ENCODE assay signal across 29 cellular contexts in the genomic region with DNA sequence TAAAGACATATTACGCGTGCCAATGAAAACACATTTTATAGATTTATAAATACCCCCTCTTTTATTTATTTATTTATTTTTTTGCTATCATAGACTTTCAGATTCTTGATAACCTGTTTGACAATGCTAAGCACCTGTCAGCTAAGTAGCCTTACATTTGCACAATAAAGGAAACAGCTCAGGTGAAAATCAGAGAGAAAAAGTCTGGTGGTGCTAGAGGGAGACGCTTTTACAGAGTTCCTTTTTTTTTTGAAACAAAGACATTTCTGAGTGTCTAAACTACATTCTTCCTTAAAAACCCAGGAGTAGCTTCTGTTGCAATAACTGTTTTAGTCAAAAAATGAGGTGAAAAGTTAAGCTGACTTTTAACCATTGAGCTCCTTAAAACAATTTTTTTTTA.
"Had no signal": no experiment of that assay in that cellular context is flagged by ENCODE, and none has a peak within 500 bp of the region (broad histone marks: within the 10 kb centered on the region; RNA-seq: fewer than 3 reads in every experiment).

No MANE protein-coding gene starts in this region.

- H3K36me3 ChIP-seq: esophagus muscularis mucosa, heart left ventricle, pancreas, prostate gland, sigmoid colon, stomach, thyroid gland, upper lobe of left lung, vagina had no signal

- H3K9me3 ChIP-seq: esophagus muscularis mucosa, heart left ventricle, pancreas, prostate gland, sigmoid colon, thyroid gland, upper lobe of left lung, vagina had no signal

- H3K27me3 ChIP-seq: esophagus muscularis mucosa, foreskin keratinocyte, heart left ventricle, pancreas, sigmoid colon, stomach, thyroid gland, upper lobe of left lung, vagina had no signal

- H3K4me1 ChIP-seq: esophagus muscularis mucosa, foreskin keratinocyte, heart left ventricle, pancreas, prostate gland, sigmoid colon, stomach, thyroid gland, upper lobe of left lung, vagina had no signal

- ATAC-seq: activated CD8-positive, alpha-beta memory T cell treated with anti-CD3 and anti-CD28 coated beads, Interleukin-2, amount 10 ng/mL, durations not matched to agents 7 days and 5 days; activated CD8-positive, alpha-beta T cell treated with anti-CD3 and anti-CD28 coated beads for 36 hours; activated naive CD8-positive, alpha-beta T cell treated with anti-CD3 and anti-CD28 coated beads, Interleukin-2, amount 50 U/mL, for 24 hours; foreskin keratinocyte; heart left ventricle; naive thymus-derived CD4-positive, alpha-beta T cell; pancreas; stimulated activated naive B cell treated with anti-CD40 and anti-IgM and Interleukin-4, amounts not matched to agents 10 μg/mL and 1 μg/mL and 100 μg/mL, for 72 hours had no signal

- H3K36me3 Mint-ChIP-seq: activated CD8-positive, alpha-beta memory T cell treated with anti-CD3 and anti-CD28 coated beads, Interleukin-2, amount 10 ng/mL, durations not matched to agents 7 days and 5 days; activated naive CD4-positive, alpha-beta T cell treated with anti-CD3 and anti-CD28 coated beads, Interleukin-2, amount 50 U/mL, for 24 hours; naive thymus-derived CD4-positive, alpha-beta T cell; stimulated activated naive B cell treated with anti-CD40 and anti-IgM and Interleukin-4, amounts not matched to agents 10 μg/mL and 1 μg/mL and 100 μg/mL, for 72 hours had no signal

- H3K27me3 Mint-ChIP-seq: activated B cell treated with CpG ODN at 0.5 μM for 24 hours; activated CD8-positive, alpha-beta memory T cell treated with anti-CD3 and anti-CD28 coated beads, Interleukin-2, amount 10 ng/mL, durations not matched to agents 7 days and 5 days; activated CD8-positive, alpha-beta T cell treated with anti-CD3 and anti-CD28 coated beads for 36 hours; activated naive CD4-positive, alpha-beta T cell treated with anti-CD3 and anti-CD28 coated beads, Interleukin-2, amount 50 U/mL, for 24 hours; activated naive CD8-positive, alpha-beta T cell treated with anti-CD3 and anti-CD28 coated beads, Interleukin-2, amount 50 U/mL, for 24 hours; dendritic cell treated with granulocyte-macrophage colony-stimulating factor and Interleukin-4, amounts not matched to agents 40 ng/mL and 50 ng/mL, for 4 days; stimulated activated naive B cell treated with anti-CD40 and anti-IgM and Interleukin-4, amounts not matched to agents 10 μg/mL and 1 μg/mL and 100 μg/mL, for 72 hours had no signal

- DNase-seq: activated B cell treated with CpG ODN at 0.5 μM for 24 hours; activated CD4-positive, alpha-beta T cell treated with anti-CD3 and anti-CD28 coated beads, Interleukin-2, amount 50 U/mL, for 1 hour; activated CD8-positive, alpha-beta memory T cell treated with anti-CD3 and anti-CD28 coated beads, Interleukin-2, amount 10 ng/mL, durations not matched to agents 7 days and 5 days; activated CD8-positive, alpha-beta T cell treated with anti-CD3 and anti-CD28 coated beads for 36 hours; activated naive CD8-positive, alpha-beta T cell treated with anti-CD3 and anti-CD28 coated beads, Interleukin-2, amount 50 U/mL, for 24 hours; activated T-cell treated with anti-CD3 and anti-CD28 coated beads, Interleukin-2, amount 50 U/mL, for 48 hours; amygdala; caudate nucleus; foreskin keratinocyte; heart left ventricle; hypothalamus; midbrain; naive thymus-derived CD4-positive, alpha-beta T cell; nucleus accumbens; pancreas; retina; sigmoid colon; small intestine; stimulated activated CD4-positive, alpha-beta T cell treated with anti-CD3 and anti-CD28 coated beads, Interleukin-1b, Interleukin-23, amount 100 ng/mL, for 48 hours; stimulated activated naive B cell treated with anti-CD40 and anti-IgM and Interleukin-4, amounts not matched to agents 10 μg/mL and 1 μg/mL and 100 μg/mL, for 72 hours; stomach; thyroid gland; upper lobe of left lung had no signal

- H3K27ac ChIP-seq: esophagus muscularis mucosa, foreskin keratinocyte, heart left ventricle, pancreas, prostate gland, sigmoid colon, stomach, thyroid gland, upper lobe of left lung, vagina had no signal

- H3K4me1 Mint-ChIP-seq: activated B cell treated with CpG ODN at 0.5 μM for 24 hours; activated CD8-positive, alpha-beta memory T cell treated with anti-CD3 and anti-CD28 coated beads, Interleukin-2, amount 10 ng/mL, durations not matched to agents 7 days and 5 days; activated naive CD4-positive, alpha-beta T cell treated with anti-CD3 and anti-CD28 coated beads, Interleukin-2, amount 50 U/mL, for 24 hours; activated naive CD8-positive, alpha-beta T cell treated with anti-CD3 and anti-CD28 coated beads, Interleukin-2, amount 50 U/mL, for 24 hours; naive thymus-derived CD4-positive, alpha-beta T cell; stimulated activated naive B cell treated with anti-CD40 and anti-IgM and Interleukin-4, amounts not matched to agents 10 μg/mL and 1 μg/mL and 100 μg/mL, for 72 hours had no signal

- H3K27ac Mint-ChIP-seq: activated B cell treated with CpG ODN at 0.5 μM for 24 hours; activated CD8-positive, alpha-beta memory T cell treated with anti-CD3 and anti-CD28 coated beads, Interleukin-2, amount 10 ng/mL, durations not matched to agents 7 days and 5 days; activated CD8-positive, alpha-beta T cell treated with anti-CD3 and anti-CD28 coated beads for 36 hours; activated naive CD4-positive, alpha-beta T cell treated with anti-CD3 and anti-CD28 coated beads, Interleukin-2, amount 50 U/mL, for 24 hours; activated naive CD8-positive, alpha-beta T cell treated with anti-CD3 and anti-CD28 coated beads, Interleukin-2, amount 50 U/mL, for 24 hours; activated T-helper 2 cell treated with anti-CD3 and anti-CD28 coated beads, Interferon-gamma antibody, Interleukin-2, Interleukin-4, amounts not matched to agents 10 μg/mL and 5 μg/mL and 100 μg/mL, durations not matched to agents 14 hours and 24 hours and 36 hours; dendritic cell treated with granulocyte-macrophage colony-stimulating factor and Interleukin-4, amounts not matched to agents 40 ng/mL and 50 ng/mL, for 4 days; naive thymus-derived CD4-positive, alpha-beta T cell; stimulated activated naive B cell treated with anti-CD40 and anti-IgM and Interleukin-4, amounts not matched to agents 10 μg/mL and 1 μg/mL and 100 μg/mL, for 72 hours had no signal

- H3K4me3 ChIP-seq: esophagus muscularis mucosa, heart left ventricle, pancreas, prostate gland, sigmoid colon, stomach, thyroid gland, upper lobe of left lung, vagina had no signal

- H3K9me3 Mint-ChIP-seq: activated naive CD4-positive, alpha-beta T cell treated with anti-CD3 and anti-CD28 coated beads, Interleukin-2, amount 50 U/mL, for 24 hours; dendritic cell treated with granulocyte-macrophage colony-stimulating factor and Interleukin-4, amounts not matched to agents 40 ng/mL and 50 ng/mL, for 4 days; stimulated activated naive B cell treated with anti-CD40 and anti-IgM and Interleukin-4, amounts not matched to agents 10 μg/mL and 1 μg/mL and 100 μg/mL, for 72 hours had no signal

- H3K4me3 Mint-ChIP-seq: activated B cell treated with CpG ODN at 0.5 μM for 24 hours; activated CD8-positive, alpha-beta memory T cell treated with anti-CD3 and anti-CD28 coated beads, Interleukin-2, amount 10 ng/mL, durations not matched to agents 7 days and 5 days; activated CD8-positive, alpha-beta T cell treated with anti-CD3 and anti-CD28 coated beads for 36 hours; activated naive CD4-positive, alpha-beta T cell treated with anti-CD3 and anti-CD28 coated beads, Interleukin-2, amount 50 U/mL, for 24 hours; activated naive CD8-positive, alpha-beta T cell treated with anti-CD3 and anti-CD28 coated beads, Interleukin-2, amount 50 U/mL, for 24 hours; dendritic cell treated with granulocyte-macrophage colony-stimulating factor and Interleukin-4, amounts not matched to agents 40 ng/mL and 50 ng/mL, for 4 days; naive thymus-derived CD4-positive, alpha-beta T cell; stimulated activated naive B cell treated with anti-CD40 and anti-IgM and Interleukin-4, amounts not matched to agents 10 μg/mL and 1 μg/mL and 100 μg/mL, for 72 hours had no signal
